18 cellular contexts compared by ENCODE assay signal in genomic region chr7:126339813-126340212, GRCh38.
DNase-seq lines count a peak whose midpoint lies in the region; FAIRE-seq and TF ChIP-seq lines count a peak whose summit lies in the region.
"Had no signal": no experiment of that assay in that cellular context is flagged by ENCODE, and none has a peak within 500 bp of the region (broad histone marks: within the 10 kb centered on the region; RNA-seq: fewer than 3 reads in every experiment).

No MANE protein-coding gene starts in this region.

- peak; percentile 55 for FAIRE-seq in GM18507 (lab: Jason Lieb, UNC)
- FAIRE-seq: A204.1, GM12891, H1 had no signal

- POLR2A ChIA-PET in MCF 10A (lab: Yijun Ruan, JAX) = no interaction called here

- intact Hi-C loops in MCF 10A (cut with micrococcal nuclease) = no loop called here

- peaks cover 9% of the 10 kb centered on the region for H3K4me1 Mint-ChIP-seq in glutamatergic neuron (ENCODE audit: low read depth, unreplicated experiment)
- no peaks in the 10 kb centered on the region for H3K4me1 Mint-ChIP-seq in MCF 10A (ENCODE audit: insufficient read depth, unreplicated experiment)
- H3K4me1 Mint-ChIP-seq: B cell; CD14-positive monocyte; CD8-positive, alpha-beta memory T cell had no signal

- no peak overlapping the region for H3K4me3 Mint-ChIP-seq in glutamatergic neuron (ENCODE audit: unreplicated experiment)
- no peak overlapping the region for H3K4me3 Mint-ChIP-seq in MCF 10A (ENCODE audit: unreplicated experiment)
- H3K4me3 Mint-ChIP-seq: B cell; CD14-positive monocyte; CD4-positive, alpha-beta T cell; CD8-positive, alpha-beta memory T cell had no signal

- H3K36me3 Mint-ChIP-seq in glutamatergic neuron (ENCODE audit: unreplicated experiment) (no peaks in the 10 kb centered on the region), MCF 10A (ENCODE audit: insufficient read depth, unreplicated experiment) (no peaks in the 10 kb centered on the region)
- H3K36me3 Mint-ChIP-seq: CD14-positive monocyte had no signal

- DNase-seq in NCI-H82 (lab: John Stamatoyannopoulos, UW) (peak; percentile 14), NCI-H82 treated with DMSO at 0.1 percent for 48 hours (lab: John Stamatoyannopoulos, UW; ENCODE audit: unreplicated experiment) (no peak), GM18507 (ENCODE audit: extremely low spot score, insufficient read length, low read depth) (no peak), glutamatergic neuron (peak; percentile 25), NAMALWA (ENCODE audit: low spot score) (no peak), MCF 10A (ENCODE audit: unreplicated experiment) (no peak)
- DNase-seq: CD4-positive, alpha-beta T cell; CD8-positive, alpha-beta memory T cell; DMS53; DMS79 treated with DMSO at 0.1 percent for 48 hours; GF-D8; H7; HCEC 1CT had no signal

- H3K27ac Mint-ChIP-seq in glutamatergic neuron (ENCODE audit: unreplicated experiment) (no peak overlapping the region), MCF 10A (ENCODE audit: low read depth, unreplicated experiment) (no peak overlapping the region)
- H3K27ac Mint-ChIP-seq: B cell; CD14-positive monocyte; CD4-positive, alpha-beta T cell; CD8-positive, alpha-beta memory T cell had no signal

- H3K9me3 Mint-ChIP-seq in glutamatergic neuron (ENCODE audit: unreplicated experiment) (peaks cover 3% of the 10 kb centered on the region), MCF 10A (ENCODE audit: unreplicated experiment) (no peaks in the 10 kb centered on the region)

- CTCF ChIA-PET in MCF 10A (lab: Yijun Ruan, JAX) = no interaction called here

- no TSS peak for BruUV-seq in MCF 10A (replicated peaks; lab: Mats Ljungman, UMichigan)

- no peak for TF ChIP-seq CTCF in glutamatergic neuron (IDR thresholded peaks at IDR 0.05; ENCODE audit: partially characterized antibody, unreplicated experiment)
- no peak for TF ChIP-seq CTCF in MCF 10A (IDR thresholded peaks at IDR 0.05; ENCODE audit: unreplicated experiment)

- H3K27me3 Mint-ChIP-seq in glutamatergic neuron (ENCODE audit: unreplicated experiment) (peaks cover 2% of the 10 kb centered on the region), MCF 10A (ENCODE audit: insufficient read depth, unreplicated experiment) (no peaks in the 10 kb centered on the region)
- H3K27me3 Mint-ChIP-seq: B cell; CD4-positive, alpha-beta T cell; CD8-positive, alpha-beta memory T cell had no signal

Comparison
In these comparisons a context has a peak if more than half of its experiments do, and no peak if none do; other contexts are left out.
1. DNase-seq: peak in NCI-H82 (single experiment) and glutamatergic neuron (single experiment); none in NCI-H82 treated with DMSO at 0.1 percent for 48 hours (single experiment), GM18507 (single experiment), NAMALWA (single experiment) and MCF 10A (single experiment).